In the genomic region with DNA sequence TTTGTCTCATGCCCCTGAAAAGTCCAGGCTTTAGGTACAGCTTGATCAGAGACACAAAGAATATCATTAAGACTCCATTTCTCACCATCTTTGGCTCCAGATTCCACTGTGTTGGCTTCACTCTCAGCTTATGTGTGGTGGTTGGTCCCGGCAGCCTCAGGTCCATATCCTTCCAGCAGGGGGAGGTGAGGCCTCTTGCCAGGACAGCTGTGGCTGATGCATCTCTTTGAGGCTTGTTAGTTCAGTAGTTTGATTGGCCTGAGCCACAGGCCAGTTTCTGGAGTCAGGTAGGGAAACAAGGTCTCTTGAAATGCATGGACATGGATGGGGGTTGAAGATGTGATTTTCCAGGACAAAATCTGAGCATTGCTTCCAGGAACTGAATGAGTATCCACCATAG, we compare ENCODE assay signal across 8 cellular contexts.
A peak's percentile ranks its signal among the peaks of the same experiment; 100 is the strongest.
DNase-seq lines count a peak whose midpoint lies in the region; ATAC-seq and TF ChIP-seq lines count a peak whose summit lies in the region.

No MANE protein-coding gene starts in this region.

- peak; percentile 45 for TF ChIP-seq CTCF in epithelial cell of proximal tubule (conservative IDR thresholded peaks at IDR 0.05; ENCODE audit: low read depth, low read length)
- no peak for TF ChIP-seq CTCF in lower leg skin (IDR thresholded peaks at IDR 0.05)

- peak; percentile 80 for ATAC-seq in GM19467 (IDR thresholded peaks at IDR 0.05; ENCODE audit: unreplicated experiment)

- DNase-seq in D341Med (ENCODE audit: low spot score) (peak; percentile 49), MV-4-11 (lab: John Stamatoyannopoulos, UW) (peak; percentile 7), epithelial cell of proximal tubule (ENCODE audit: low read depth) (no peak), pons (ENCODE audit: low spot score) (peak; percentile 29), NCI-H2107 treated with DMSO at 0.1 percent for 48 hours (lab: John Stamatoyannopoulos, UW; ENCODE audit: unreplicated experiment) (no peak), lower leg skin (ENCODE audit: low spot score in 2 of 2) (no peak), SKM-1 (lab: John Stamatoyannopoulos, UW; ENCODE audit: unreplicated experiment) (no peak)

- H3K4me3 ChIP-seq in epithelial cell of proximal tubule (ENCODE audit: low read depth, low read length) (no peak overlapping the region), lower leg skin (ENCODE audit: low read depth, poor library complexity, severe bottlenecking) (no peak overlapping the region)

- TF ChIP-seq POLR2A in lower leg skin (IDR thresholded peaks at IDR 0.05), result no peak

- 19 to 36% methylated on average over 1 of the region's 1 CpG for WGBS in lower leg skin, 2 donors

- intact Hi-C loops in lower leg skin (cut with DNase I; ENCODE audit: low total_unique reads), result no loop called here

Comparison
In these comparisons a context has a peak if more than half of its experiments do, and no peak if none do; other contexts are left out.
1. DNase-seq: peak in D341Med (single experiment), MV-4-11 (single experiment) and pons (single experiment); none in epithelial cell of proximal tubule (single experiment), NCI-H2107 treated with DMSO at 0.1 percent for 48 hours (single experiment), lower leg skin (0 of 2) and SKM-1 (single experiment).